ENCODE assay signal across 7 cellular contexts in genomic region chr18:33665187-33665586, GRCh38.
"Had no signal": no experiment of that assay in that cellular context is flagged by ENCODE, and none has a peak within 500 bp of the region (broad histone marks: within the 10 kb centered on the region; RNA-seq: fewer than 3 reads in every experiment).

No MANE protein-coding gene starts in this region.

- H3K27ac ChIP-seq: GM23248 had no signal

- H2AFZ ChIP-seq: GM23248 had no signal

- H3K9ac ChIP-seq: GM23248 had no signal

- H3K4me3 ChIP-seq: GM23248 had no signal

- DNase-seq: GM23248, GOT3, H9, HCEC 1CT, KBM-7 had no signal

- FAIRE-seq: H54, HTR-8/SVneo had no signal
